In genomic region chr12:806116-806805, GRCh38 we compare ENCODE assay signal across 11 cellular contexts. TPM values are rescaled to one million over a fixed set of nuclear protein-coding genes. Genes with fewer than 3 reads are reported as not detected.
DNase-seq lines count a peak whose midpoint lies in the region; ATAC-seq, FAIRE-seq and TF ChIP-seq lines count a peak whose summit lies in the region.
"Had no signal": no experiment of that assay in that cellular context is flagged by ENCODE, and none has a peak within 500 bp of the region (broad histone marks: within the 10 kb centered on the region; RNA-seq: fewer than 3 reads in every experiment).

No MANE protein-coding gene starts in this region.

- ATAC-seq in HepG2, result no peak
- ATAC-seq: activated T-cell treated with anti-CD3 and anti-CD28 coated beads, Interleukin-2, amount 50 U/mL, for 4 hours had no signal

- WGBS in HepG2 (ENCODE audit: low lambda C conversion rate), result 97% methylated on average over 4 of the region's 4 CpGs

- TF ChIP-seq CTCF in astrocyte (IDR thresholded peaks at IDR 0.05; ENCODE audit: insufficient read depth, low read depth, low read length), result no peak
- no peak for TF ChIP-seq CTCF in HepG2 (CRISPR knock-in tag; IDR thresholded peaks at IDR 0.05)
- no peak for TF ChIP-seq CTCF in GM10266 (IDR thresholded peaks at IDR 0.05; ENCODE audit: control insufficient read depth, insufficient read depth, low read depth, missing control alignments)

- H3K9me3 ChIP-seq in astrocyte (ENCODE audit: insufficient read depth, low read depth, low read length), result no peaks in the 10 kb centered on the region
- no peaks in the 10 kb centered on the region for H3K9me3 ChIP-seq in HepG2 (ENCODE audit: low read length)

- CTCF ChIA-PET in HepG2 (lab: Yijun Ruan, JAX; ENCODE audit: low intra/inter-chr PET ratio, low total read pairs), result interaction anchor here (0.6 kb wide), 1 partner anchor 10 kb away, joined by 3 read pairs; no protein-coding TSS in a partner anchor

- no peak overlapping the region for H3K27ac Mint-ChIP-seq in astrocyte (ENCODE audit: unreplicated experiment)

- H2AFZ ChIP-seq in astrocyte (ENCODE audit: low read depth, low read length) (no peak overlapping the region), HepG2 (ENCODE audit: low read length) (no peak overlapping the region)

- H3K27ac ChIP-seq in astrocyte (ENCODE audit: low read depth, low read length), result peak overlapping the region; percentile 43
- H3K27ac ChIP-seq in HepG2 (ENCODE audit: extremely low read length, insufficient read depth, low read length), result no peak overlapping the region

- intact Hi-C loops in HepG2 (cut with micrococcal nuclease; ENCODE audit: unreplicated experiment), result no loop called here

- no peaks in the 10 kb centered on the region for H3K9me3 Mint-ChIP-seq in astrocyte (ENCODE audit: unreplicated experiment)
- H3K9me3 Mint-ChIP-seq: activated T-cell treated with anti-CD3 and anti-CD28 coated beads, Interleukin-2, amount 50 U/mL, for 4 hours had no signal

- peaks cover 97% of the 10 kb centered on the region for H3K79me2 ChIP-seq in astrocyte (ENCODE audit: insufficient read depth, low read length)
- H3K79me2 ChIP-seq in HepG2 (ENCODE audit: insufficient read depth, low read length), result peaks cover 95% of the 10 kb centered on the region

- no peak for TF ChIP-seq POLR2A in HepG2 (IDR thresholded peaks at IDR 0.05; ENCODE audit: insufficient read depth in 1 of 2, low read depth in 2 of 2, low read length in 2 of 2)

- BruUV-seq in HepG2 (replicated peaks; lab: Mats Ljungman, UMichigan), result no TSS peak

- H3K27me3 ChIP-seq in astrocyte (ENCODE audit: insufficient read depth, low read length) (no peaks in the 10 kb centered on the region), HepG2 (ENCODE audit: control insufficient read depth in 1 of 2, insufficient read depth in 2 of 2, low read length in 2 of 2) (no peaks in the 10 kb centered on the region)

- peak; percentile 22 for DNase-seq in A172 (ENCODE audit: low spot score)
- peak; percentile 43 for DNase-seq in HCEC 1CT
- DNase-seq in astrocyte (ENCODE audit: low read depth), result peak; percentile 66
- DNase-seq in HepG2 (ENCODE audit: low spot score), result peak; percentile 28
- no peak for DNase-seq in Ammon's horn (ENCODE audit: low spot score)
- no peak for DNase-seq in GM10266 (ENCODE audit: extremely low spot score)
- no peak for DNase-seq in RCC 7860 (ENCODE audit: low spot score)
- no peak for DNase-seq in NCI-H345 (lab: John Stamatoyannopoulos, UW)
- DNase-seq: activated T-cell treated with anti-CD3 and anti-CD28 coated beads, Interleukin-2, amount 50 U/mL, for 4 hours; NCI-H526 treated with DMSO at 0.1 percent for 48 hours; nucleus accumbens had no signal

- POLR2A ChIA-PET in HepG2 (lab: Yijun Ruan, JAX), result no interaction called here

- FAIRE-seq in astrocyte (lab: Jason Lieb, UNC), result no peak
- no peak for FAIRE-seq in HepG2 (lab: Jason Lieb, UNC)
- no peak for FAIRE-seq in RCC 7860 (lab: Jason Lieb, UNC)

- H3K4me2 ChIP-seq in astrocyte (ENCODE audit: low read length) (peak overlapping the region; percentile 33), HepG2 (ENCODE audit: low read depth, low read length) (no peak overlapping the region)

- no peaks in the 10 kb centered on the region for H3K36me3 Mint-ChIP-seq in astrocyte (ENCODE audit: low read depth, unreplicated experiment)

- H3K36me3 ChIP-seq in astrocyte (ENCODE audit: insufficient read depth, low read length) (no peaks in the 10 kb centered on the region), HepG2 (replicated peaks in 1 of 2; ENCODE audit: control insufficient read depth in 1 of 2, insufficient read depth in 2 of 2, low read length in 2 of 2) (no peaks in the 10 kb centered on the region)

- H3K4me3 ChIP-seq in astrocyte (ENCODE audit: insufficient read depth, low read depth, low read length), result no peak overlapping the region
- H3K4me3 ChIP-seq in HepG2 (replicated peaks in 1 of 3; ENCODE audit: insufficient read depth in 1 of 3, low read depth in 2 of 3, low read length in 3 of 3), result no peak overlapping the region

- H3K4me3 Mint-ChIP-seq in astrocyte (ENCODE audit: unreplicated experiment), result no peak overlapping the region

- H3K4me1 ChIP-seq in astrocyte (ENCODE audit: insufficient read depth, low read length) (peaks cover 7% of the 10 kb centered on the region), HepG2 (ENCODE audit: insufficient read depth, low read length) (peaks cover 50% of the 10 kb centered on the region)

- in situ Hi-C loops in HepG2 (cut with HindIII; ENCODE audit: extremely low pct_ligation_motif_present, low pct_unique_long_range_greater_than_20kb), result no loop called here

- no peak for TF ChIP-seq RAD21 in HepG2 (CRISPR knock-in tag; IDR thresholded peaks at IDR 0.05)

- TF ChIP-seq EP300 in HepG2 (IDR thresholded peaks at IDR 0.05; ENCODE audit: low read depth in 2 of 2, low read length in 2 of 2) (no peak), HepG2 (CRISPR knock-in tag; IDR thresholded peaks at IDR 0.05; ENCODE audit: borderline replicate concordance) (no peak)

- H3K9ac ChIP-seq in astrocyte (ENCODE audit: low read length), result peak overlapping the region; percentile 15
- H3K9ac ChIP-seq in HepG2 (ENCODE audit: insufficient read depth, low read depth, low read length), result no peak overlapping the region

- peaks cover 74% of the 10 kb centered on the region for H4K20me1 ChIP-seq in astrocyte (ENCODE audit: insufficient read depth, low read length)
- peaks cover 58% of the 10 kb centered on the region for H4K20me1 ChIP-seq in HepG2 (ENCODE audit: insufficient read depth, low read length)

- no peaks in the 10 kb centered on the region for H3K27me3 Mint-ChIP-seq in astrocyte (ENCODE audit: low read depth, unreplicated experiment)

- H3K4me1 Mint-ChIP-seq in astrocyte (ENCODE audit: low read depth, unreplicated experiment), result peaks cover 25% of the 10 kb centered on the region

TF ChIP-seq in HepG2, 621 proteins besides CTCF, POLR2A, EP300 and RAD21 (continues in another document):
- TF ChIP-seq ZSCAN30 (CRISPR knock-in tag; IDR thresholded peaks at IDR 0.05) (no peak), NCOR1 (IDR thresholded peaks at IDR 0.05; ENCODE audit: borderline replicate concordance, low read length) (0 out of 2 replicates have a peak, but pooled peaks have one; percentile 15), ZNF432 (CRISPR knock-in tag; IDR thresholded peaks at IDR 0.05; ENCODE audit: borderline replicate concordance) (no peak), ZNF614 (CRISPR knock-in tag; IDR thresholded peaks at IDR 0.05; ENCODE audit: borderline replicate concordance) (0 out of 2 replicates have a peak, but pooled peaks have one; percentile 27), CEBPB (IDR thresholded peaks at IDR 0.05; ENCODE audit: borderline replicate concordance, low read depth, low read length) (peak; percentile 17; the same call in 1 of the 2 replicates), ARID5B (CRISPR knock-in tag; IDR thresholded peaks at IDR 0.05) (0 out of 2 replicates have a peak, but pooled peaks have one; percentile 19)

RNA-seq across cellular contexts. Expression of gene WNK1, which starts 53.9 kb away (rescaled TPM):
- total RNA-seq in A172 (2014; rRNA removed; shearing (Covaris generic)), result 16.3 and 18.0 TPM in 2 replicates
- total RNA-seq in astrocyte (157 and 179 TPM in 2 replicates), HepG2 (2016; rRNA removed; fragmentation: Illumina TruSeq; extraction: Trizol) (31.1 and 55.4 TPM in 2 replicates)
- 6.9 and 7.5 TPM in 2 replicates for total RNA-seq in HepG2 (2016; cell fraction: cytosol; rRNA removed; fragmentation: Illumina TruSeq; extraction: Trizol; ENCODE audit: low read depth)
- total RNA-seq in HepG2 (2016; cell fraction: insoluble cytoplasmic fraction; rRNA removed; fragmentation: Illumina TruSeq; extraction: Trizol), result 30.0 and 49.7 TPM in 2 replicates
- total RNA-seq in HepG2 (2016; cell fraction: membrane; rRNA removed; fragmentation: Illumina TruSeq; extraction: Trizol), result 13.9 and 14.6 TPM in 2 replicates
- total RNA-seq in HepG2 (2016; cell fraction: nucleus; rRNA removed; fragmentation: Illumina TruSeq; extraction: Trizol), result 64.2 and 67.8 TPM in 2 replicates
- polyA plus RNA-seq in HepG2 (2011; rRNA removed), result 54.8 and 63.6 TPM in 2 replicates
- 42.4 and 52.8 TPM in 2 replicates for polyA plus RNA-seq in HepG2 (2011; cell fraction: cytosol; rRNA removed)
- polyA plus RNA-seq in HepG2 (2011; cell fraction: nucleus; rRNA removed), result 73.1 and 75.6 TPM in 2 replicates
- polyA plus RNA-seq in HepG2 (2012), result 62.3 and 73.2 TPM in 2 replicates
- polyA plus RNA-seq in HepG2 (2016; cell fraction: cytosol; fragmentation: Illumina TruSeq; extraction: Trizol; ENCODE audit: low read depth), result 0.92 and 0.94 TPM in 2 replicates
- 35.7 and 39.9 TPM in 2 replicates for polyA plus RNA-seq in HepG2 (2016; cell fraction: insoluble cytoplasmic fraction; fragmentation: Illumina TruSeq; extraction: Trizol; ENCODE audit: low read depth)
- 2.2 and 4.7 TPM in 2 replicates for polyA plus RNA-seq in HepG2 (2016; cell fraction: membrane; fragmentation: Illumina TruSeq; extraction: Trizol; ENCODE audit: low read depth)
- 39.9 and 51.6 TPM in 2 replicates for polyA plus RNA-seq in HepG2 (2016; cell fraction: nucleus; fragmentation: Illumina TruSeq; extraction: Trizol; ENCODE audit: insufficient read depth, low read depth)
- 231 and 292 TPM in 2 replicates for polyA minus RNA-seq in HepG2 (2011; rRNA and poly(A)+ RNA removed; ENCODE audit: low replicate concordance)
- polyA minus RNA-seq in HepG2 (2011; cell fraction: cytosol; rRNA and poly(A)+ RNA removed), result 157 and 213 TPM in 2 replicates
- polyA minus RNA-seq in HepG2 (2011; cell fraction: nucleus; rRNA and poly(A)+ RNA removed), result 269 and 312 TPM in 2 replicates

Comparison
In these comparisons a context has a peak if more than half of its experiments do, and no peak if none do; other contexts are left out.
1. DNase-seq: peak in A172 (single experiment), HCEC 1CT (single experiment), astrocyte (single experiment) and HepG2 (single experiment); none in Ammon's horn (single experiment), GM10266 (single experiment), RCC 7860 (single experiment) and NCI-H345 (single experiment).